Comparison of ENCODE assay signal across 1 cellular context in the genomic region with DNA sequence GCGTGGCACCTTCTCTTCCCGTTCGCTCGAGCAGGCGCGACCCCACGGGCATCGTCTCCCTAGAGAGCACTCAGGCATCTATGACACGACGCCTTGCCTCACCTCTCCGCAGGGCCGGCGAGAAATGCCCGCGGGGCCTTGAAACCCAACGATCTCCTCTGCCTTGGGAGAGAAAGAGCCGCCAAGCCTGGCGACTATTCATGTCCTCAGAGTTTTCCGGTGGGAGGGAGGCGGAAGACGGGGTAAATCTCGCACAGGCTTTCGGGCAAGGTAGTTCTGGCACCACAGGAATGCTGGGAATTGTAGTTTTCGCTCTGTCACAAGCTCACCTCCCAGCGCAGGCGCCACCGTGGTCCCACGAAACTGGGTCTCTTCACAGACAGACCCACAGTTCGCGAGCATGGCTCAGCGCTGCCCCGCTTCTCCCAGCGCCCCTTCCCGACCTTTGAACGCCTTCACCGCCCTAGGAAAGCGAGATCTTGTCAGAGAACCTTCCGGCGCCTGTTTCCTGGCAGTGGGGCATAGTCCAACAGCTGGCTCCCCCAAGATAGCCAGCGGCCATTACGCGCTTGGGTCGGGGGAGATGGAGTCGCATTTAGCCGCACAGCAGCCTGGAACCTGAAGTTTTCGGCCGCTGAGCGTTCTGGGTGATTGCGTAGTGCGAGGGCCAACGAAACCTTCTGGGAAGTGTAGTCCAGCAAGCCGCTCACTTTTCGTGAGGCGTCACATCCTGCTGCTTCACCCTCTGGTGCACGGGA.
TF ChIP-seq lines count a peak whose summit lies in the region.

A gene with protein sequence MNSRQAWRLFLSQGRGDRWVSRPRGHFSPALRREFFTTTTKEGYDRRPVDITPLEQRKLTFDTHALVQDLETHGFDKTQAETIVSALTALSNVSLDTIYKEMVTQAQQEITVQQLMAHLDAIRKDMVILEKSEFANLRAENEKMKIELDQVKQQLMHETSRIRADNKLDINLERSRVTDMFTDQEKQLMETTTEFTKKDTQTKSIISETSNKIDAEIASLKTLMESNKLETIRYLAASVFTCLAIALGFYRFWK (minus strand): TSS at position 597 of the 758 bp plus-strand sequence. CDS start 395 bp downstream, at position 202.

TF ChIP-seq in HepG2, 621 proteins besides CTCF, POLR2A, EP300 and RAD21 (continued from another document and continues in another):
- TF ChIP-seq, protein P1, sequence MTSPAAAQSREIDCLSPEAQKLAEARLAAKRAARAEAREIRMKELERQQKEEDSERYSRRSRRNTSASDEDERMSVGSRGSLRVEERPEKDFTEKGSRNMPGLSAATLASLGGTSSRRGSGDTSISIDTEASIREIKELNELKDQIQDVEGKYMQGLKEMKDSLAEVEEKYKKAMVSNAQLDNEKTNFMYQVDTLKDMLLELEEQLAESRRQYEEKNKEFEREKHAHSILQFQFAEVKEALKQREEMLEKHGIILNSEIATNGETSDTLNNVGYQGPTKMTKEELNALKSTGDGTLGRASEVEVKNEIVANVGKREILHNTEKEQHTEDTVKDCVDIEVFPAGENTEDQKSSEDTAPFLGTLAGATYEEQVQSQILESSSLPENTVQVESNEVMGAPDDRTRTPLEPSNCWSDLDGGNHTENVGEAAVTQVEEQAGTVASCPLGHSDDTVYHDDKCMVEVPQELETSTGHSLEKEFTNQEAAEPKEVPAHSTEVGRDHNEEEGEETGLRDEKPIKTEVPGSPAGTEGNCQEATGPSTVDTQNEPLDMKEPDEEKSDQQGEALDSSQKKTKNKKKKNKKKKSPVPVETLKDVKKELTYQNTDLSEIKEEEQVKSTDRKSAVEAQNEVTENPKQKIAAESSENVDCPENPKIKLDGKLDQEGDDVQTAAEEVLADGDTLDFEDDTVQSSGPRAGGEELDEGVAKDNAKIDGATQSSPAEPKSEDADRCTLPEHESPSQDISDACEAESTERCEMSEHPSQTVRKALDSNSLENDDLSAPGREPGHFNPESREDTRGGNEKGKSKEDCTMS (CRISPR knock-in tag; conservative IDR thresholded peaks at IDR 0.05), result no peak; the same call in 1 of the 2 replicates
- TF ChIP-seq, protein P2, sequence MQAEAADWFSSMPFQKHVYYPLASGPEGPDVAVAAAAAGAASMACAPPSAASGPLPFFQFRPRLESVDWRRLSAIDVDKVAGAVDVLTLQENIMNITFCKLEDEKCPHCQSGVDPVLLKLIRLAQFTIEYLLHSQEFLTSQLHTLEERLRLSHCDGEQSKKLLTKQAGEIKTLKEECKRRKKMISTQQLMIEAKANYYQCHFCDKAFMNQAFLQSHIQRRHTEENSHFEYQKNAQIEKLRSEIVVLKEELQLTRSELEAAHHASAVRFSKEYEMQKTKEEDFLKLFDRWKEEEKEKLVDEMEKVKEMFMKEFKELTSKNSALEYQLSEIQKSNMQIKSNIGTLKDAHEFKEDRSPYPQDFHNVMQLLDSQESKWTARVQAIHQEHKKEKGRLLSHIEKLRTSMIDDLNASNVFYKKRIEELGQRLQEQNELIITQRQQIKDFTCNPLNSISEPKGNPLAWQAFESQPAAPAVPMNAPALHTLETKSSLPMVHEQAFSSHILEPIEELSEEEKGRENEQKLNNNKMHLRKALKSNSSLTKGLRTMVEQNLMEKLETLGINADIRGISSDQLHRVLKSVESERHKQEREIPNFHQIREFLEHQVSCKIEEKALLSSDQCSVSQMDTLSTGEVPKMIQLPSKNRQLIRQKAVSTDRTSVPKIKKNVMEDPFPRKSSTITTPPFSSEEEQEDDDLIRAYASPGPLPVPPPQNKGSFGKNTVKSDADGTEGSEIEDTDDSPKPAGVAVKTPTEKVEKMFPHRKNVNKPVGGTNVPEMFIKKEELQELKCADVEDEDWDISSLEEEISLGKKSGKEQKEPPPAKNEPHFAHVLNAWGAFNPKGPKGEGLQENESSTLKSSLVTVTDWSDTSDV (CRISPR knock-in tag; IDR thresholded peaks at IDR 0.05), result no peak
- TF ChIP-seq, protein P3, sequence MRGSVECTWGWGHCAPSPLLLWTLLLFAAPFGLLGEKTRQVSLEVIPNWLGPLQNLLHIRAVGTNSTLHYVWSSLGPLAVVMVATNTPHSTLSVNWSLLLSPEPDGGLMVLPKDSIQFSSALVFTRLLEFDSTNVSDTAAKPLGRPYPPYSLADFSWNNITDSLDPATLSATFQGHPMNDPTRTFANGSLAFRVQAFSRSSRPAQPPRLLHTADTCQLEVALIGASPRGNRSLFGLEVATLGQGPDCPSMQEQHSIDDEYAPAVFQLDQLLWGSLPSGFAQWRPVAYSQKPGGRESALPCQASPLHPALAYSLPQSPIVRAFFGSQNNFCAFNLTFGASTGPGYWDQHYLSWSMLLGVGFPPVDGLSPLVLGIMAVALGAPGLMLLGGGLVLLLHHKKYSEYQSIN (CRISPR knock-in tag; IDR thresholded peaks at IDR 0.05; ENCODE audit: borderline replicate concordance), result no peak
- no peak for TF ChIP-seq MIER3 (CRISPR knock-in tag; IDR thresholded peaks at IDR 0.05; ENCODE audit: borderline replicate concordance)
- TF ChIP-seq SOX5 (CRISPR knock-in tag; IDR thresholded peaks at IDR 0.05; ENCODE audit: borderline replicate concordance), result peak; percentile 71
- TF ChIP-seq ARNT2 (CRISPR knock-in tag; IDR thresholded peaks at IDR 0.05; ENCODE audit: low read depth), result no peak
- TF ChIP-seq HNRNPLL (IDR thresholded peaks at IDR 0.05; ENCODE audit: low read depth, low read length, poor library complexity, severe bottlenecking), result peak; percentile 55
- TF ChIP-seq PTBP1 (IDR thresholded peaks at IDR 0.05; ENCODE audit: low read depth, low read length, poor library complexity, severe bottlenecking), result no peak
- TF ChIP-seq HHEX (CRISPR knock-in tag; IDR thresholded peaks at IDR 0.05), result no peak
- no peak; the same call in 1 of the 2 replicates for TF ChIP-seq ONECUT2 (CRISPR knock-in tag; IDR thresholded peaks at IDR 0.05)
- TF ChIP-seq PRMT3 (CRISPR knock-in tag; IDR thresholded peaks at IDR 0.05; ENCODE audit: borderline replicate concordance, low read depth), result no peak
- peak; percentile 62 for TF ChIP-seq FOXM1 (CRISPR knock-in tag; IDR thresholded peaks at IDR 0.05)
- peak; percentile 48 for TF ChIP-seq FOXA3 (CRISPR knock-in tag; IDR thresholded peaks at IDR 0.05)
- TF ChIP-seq, protein P4, sequence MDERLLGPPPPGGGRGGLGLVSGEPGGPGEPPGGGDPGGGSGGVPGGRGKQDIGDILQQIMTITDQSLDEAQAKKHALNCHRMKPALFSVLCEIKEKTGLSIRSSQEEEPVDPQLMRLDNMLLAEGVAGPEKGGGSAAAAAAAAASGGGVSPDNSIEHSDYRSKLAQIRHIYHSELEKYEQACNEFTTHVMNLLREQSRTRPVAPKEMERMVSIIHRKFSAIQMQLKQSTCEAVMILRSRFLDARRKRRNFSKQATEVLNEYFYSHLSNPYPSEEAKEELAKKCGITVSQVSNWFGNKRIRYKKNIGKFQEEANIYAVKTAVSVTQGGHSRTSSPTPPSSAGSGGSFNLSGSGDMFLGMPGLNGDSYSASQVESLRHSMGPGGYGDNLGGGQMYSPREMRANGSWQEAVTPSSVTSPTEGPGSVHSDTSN (CRISPR knock-in tag; IDR thresholded peaks at IDR 0.05), result no peak
- peak; percentile 93 for TF ChIP-seq ELF1 (CRISPR knock-in tag; IDR thresholded peaks at IDR 0.05)
- TF ChIP-seq ELF3 (CRISPR knock-in tag; IDR thresholded peaks at IDR 0.05), result peak; percentile 82
- no peak for TF ChIP-seq SMARCC2 (IDR thresholded peaks at IDR 0.05)
- TF ChIP-seq ZNF143 (CRISPR knock-in tag; IDR thresholded peaks at IDR 0.05), result peak; percentile 94
- peak; percentile 83; the same call in 1 of the 2 replicates for TF ChIP-seq TBP (CRISPR knock-in tag; IDR thresholded peaks at IDR 0.05)
- TF ChIP-seq, protein P5, sequence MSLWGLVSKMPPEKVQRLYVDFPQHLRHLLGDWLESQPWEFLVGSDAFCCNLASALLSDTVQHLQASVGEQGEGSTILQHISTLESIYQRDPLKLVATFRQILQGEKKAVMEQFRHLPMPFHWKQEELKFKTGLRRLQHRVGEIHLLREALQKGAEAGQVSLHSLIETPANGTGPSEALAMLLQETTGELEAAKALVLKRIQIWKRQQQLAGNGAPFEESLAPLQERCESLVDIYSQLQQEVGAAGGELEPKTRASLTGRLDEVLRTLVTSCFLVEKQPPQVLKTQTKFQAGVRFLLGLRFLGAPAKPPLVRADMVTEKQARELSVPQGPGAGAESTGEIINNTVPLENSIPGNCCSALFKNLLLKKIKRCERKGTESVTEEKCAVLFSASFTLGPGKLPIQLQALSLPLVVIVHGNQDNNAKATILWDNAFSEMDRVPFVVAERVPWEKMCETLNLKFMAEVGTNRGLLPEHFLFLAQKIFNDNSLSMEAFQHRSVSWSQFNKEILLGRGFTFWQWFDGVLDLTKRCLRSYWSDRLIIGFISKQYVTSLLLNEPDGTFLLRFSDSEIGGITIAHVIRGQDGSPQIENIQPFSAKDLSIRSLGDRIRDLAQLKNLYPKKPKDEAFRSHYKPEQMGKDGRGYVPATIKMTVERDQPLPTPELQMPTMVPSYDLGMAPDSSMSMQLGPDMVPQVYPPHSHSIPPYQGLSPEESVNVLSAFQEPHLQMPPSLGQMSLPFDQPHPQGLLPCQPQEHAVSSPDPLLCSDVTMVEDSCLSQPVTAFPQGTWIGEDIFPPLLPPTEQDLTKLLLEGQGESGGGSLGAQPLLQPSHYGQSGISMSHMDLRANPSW (CRISPR knock-in tag; IDR thresholded peaks at IDR 0.05; ENCODE audit: borderline replicate concordance), result peak; percentile 90; the same call in 1 of the 2 replicates
- TF ChIP-seq, protein P6, sequence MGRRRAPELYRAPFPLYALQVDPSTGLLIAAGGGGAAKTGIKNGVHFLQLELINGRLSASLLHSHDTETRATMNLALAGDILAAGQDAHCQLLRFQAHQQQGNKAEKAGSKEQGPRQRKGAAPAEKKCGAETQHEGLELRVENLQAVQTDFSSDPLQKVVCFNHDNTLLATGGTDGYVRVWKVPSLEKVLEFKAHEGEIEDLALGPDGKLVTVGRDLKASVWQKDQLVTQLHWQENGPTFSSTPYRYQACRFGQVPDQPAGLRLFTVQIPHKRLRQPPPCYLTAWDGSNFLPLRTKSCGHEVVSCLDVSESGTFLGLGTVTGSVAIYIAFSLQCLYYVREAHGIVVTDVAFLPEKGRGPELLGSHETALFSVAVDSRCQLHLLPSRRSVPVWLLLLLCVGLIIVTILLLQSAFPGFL (CRISPR knock-in tag; IDR thresholded peaks at IDR 0.05), result no peak
- TF ChIP-seq ZNF724P (CRISPR knock-in tag; IDR thresholded peaks at IDR 0.05; ENCODE audit: borderline replicate concordance), result peak; percentile 17; the same call in 1 of the 2 replicates
- no peak for TF ChIP-seq ZNF382 (CRISPR knock-in tag; IDR thresholded peaks at IDR 0.05; ENCODE audit: borderline replicate concordance)
- TF ChIP-seq ARID2 (CRISPR knock-in tag; IDR thresholded peaks at IDR 0.05; ENCODE audit: borderline replicate concordance), result no peak; the same call in 1 of the 2 replicates
- peak; percentile 43 for TF ChIP-seq MED8 (CRISPR knock-in tag; IDR thresholded peaks at IDR 0.05; ENCODE audit: insufficient replicate concordance)
- no peak for TF ChIP-seq NFATC3 (CRISPR knock-in tag; IDR thresholded peaks at IDR 0.05)
- TF ChIP-seq GABPB1 (CRISPR knock-in tag; IDR thresholded peaks at IDR 0.05), result peak; percentile 95
- TF ChIP-seq SRY (CRISPR knock-in tag; IDR thresholded peaks at IDR 0.05), result peak; percentile 92
- TF ChIP-seq YEATS2 (CRISPR knock-in tag; IDR thresholded peaks at IDR 0.05; ENCODE audit: borderline replicate concordance), result peak; percentile 31; the same call in 1 of the 2 replicates
- TF ChIP-seq TCF7L2 (IDR thresholded peaks at IDR 0.05; ENCODE audit: low read depth, low read length), result no peak
- peak; percentile 26; the same call in 1 of the 2 replicates for TF ChIP-seq ZBTB7B (CRISPR knock-in tag; IDR thresholded peaks at IDR 0.05)
- no peak for TF ChIP-seq TEAD2 (CRISPR knock-in tag; IDR thresholded peaks at IDR 0.05)
- TF ChIP-seq POLR2G (IDR thresholded peaks at IDR 0.05; ENCODE audit: low read depth, low read length), result peak; percentile 98
- peak; percentile 78 for TF ChIP-seq ERF (CRISPR knock-in tag; IDR thresholded peaks at IDR 0.05)
- TF ChIP-seq, protein P7, sequence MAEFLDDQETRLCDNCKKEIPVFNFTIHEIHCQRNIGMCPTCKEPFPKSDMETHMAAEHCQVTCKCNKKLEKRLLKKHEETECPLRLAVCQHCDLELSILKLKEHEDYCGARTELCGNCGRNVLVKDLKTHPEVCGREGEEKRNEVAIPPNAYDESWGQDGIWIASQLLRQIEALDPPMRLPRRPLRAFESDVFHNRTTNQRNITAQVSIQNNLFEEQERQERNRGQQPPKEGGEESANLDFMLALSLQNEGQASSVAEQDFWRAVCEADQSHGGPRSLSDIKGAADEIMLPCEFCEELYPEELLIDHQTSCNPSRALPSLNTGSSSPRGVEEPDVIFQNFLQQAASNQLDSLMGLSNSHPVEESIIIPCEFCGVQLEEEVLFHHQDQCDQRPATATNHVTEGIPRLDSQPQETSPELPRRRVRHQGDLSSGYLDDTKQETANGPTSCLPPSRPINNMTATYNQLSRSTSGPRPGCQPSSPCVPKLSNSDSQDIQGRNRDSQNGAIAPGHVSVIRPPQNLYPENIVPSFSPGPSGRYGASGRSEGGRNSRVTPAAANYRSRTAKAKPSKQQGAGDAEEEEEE (CRISPR knock-in tag; IDR thresholded peaks at IDR 0.05; ENCODE audit: borderline replicate concordance), result no peak; the same call in 1 of the 2 replicates
- no peak for TF ChIP-seq CBX2 (IDR thresholded peaks at IDR 0.05; ENCODE audit: low read depth, low read length)
- TF ChIP-seq CBX2 (CRISPR knock-in tag; IDR thresholded peaks at IDR 0.05; ENCODE audit: low read depth), result 0 out of 2 replicates have a peak, but pooled peaks have one; percentile 62
- no peak for TF ChIP-seq MBD4 (IDR thresholded peaks at IDR 0.05; ENCODE audit: borderline replicate concordance, low read length)
- TF ChIP-seq ZNF563 (CRISPR knock-in tag; IDR thresholded peaks at IDR 0.05), result peak; percentile 91
- TF ChIP-seq, protein P8, sequence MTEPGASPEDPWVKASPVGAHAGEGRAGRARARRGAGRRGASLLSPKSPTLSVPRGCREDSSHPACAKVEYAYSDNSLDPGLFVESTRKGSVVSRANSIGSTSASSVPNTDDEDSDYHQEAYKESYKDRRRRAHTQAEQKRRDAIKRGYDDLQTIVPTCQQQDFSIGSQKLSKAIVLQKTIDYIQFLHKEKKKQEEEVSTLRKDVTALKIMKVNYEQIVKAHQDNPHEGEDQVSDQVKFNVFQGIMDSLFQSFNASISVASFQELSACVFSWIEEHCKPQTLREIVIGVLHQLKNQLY (CRISPR knock-in tag; IDR thresholded peaks at IDR 0.05), result peak; percentile 47; the same call in 1 of the 2 replicates
- TF ChIP-seq ZNF570 (CRISPR knock-in tag; IDR thresholded peaks at IDR 0.05; ENCODE audit: borderline replicate concordance), result no peak
- TF ChIP-seq ARNTL (CRISPR knock-in tag; IDR thresholded peaks at IDR 0.05), result no peak
- TF ChIP-seq, protein P9, sequence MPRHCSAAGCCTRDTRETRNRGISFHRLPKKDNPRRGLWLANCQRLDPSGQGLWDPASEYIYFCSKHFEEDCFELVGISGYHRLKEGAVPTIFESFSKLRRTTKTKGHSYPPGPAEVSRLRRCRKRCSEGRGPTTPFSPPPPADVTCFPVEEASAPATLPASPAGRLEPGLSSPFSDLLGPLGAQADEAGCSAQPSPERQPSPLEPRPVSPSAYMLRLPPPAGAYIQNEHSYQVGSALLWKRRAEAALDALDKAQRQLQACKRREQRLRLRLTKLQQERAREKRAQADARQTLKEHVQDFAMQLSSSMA (CRISPR knock-in tag; IDR thresholded peaks at IDR 0.05), result no peak
- TF ChIP-seq RFXAP (CRISPR knock-in tag; IDR thresholded peaks at IDR 0.05; ENCODE audit: borderline replicate concordance), result peak; percentile 76; the same call in 1 of the 2 replicates
- TF ChIP-seq MZF1 (CRISPR knock-in tag; IDR thresholded peaks at IDR 0.05; ENCODE audit: borderline replicate concordance), result no peak
